In the genomic region with DNA sequence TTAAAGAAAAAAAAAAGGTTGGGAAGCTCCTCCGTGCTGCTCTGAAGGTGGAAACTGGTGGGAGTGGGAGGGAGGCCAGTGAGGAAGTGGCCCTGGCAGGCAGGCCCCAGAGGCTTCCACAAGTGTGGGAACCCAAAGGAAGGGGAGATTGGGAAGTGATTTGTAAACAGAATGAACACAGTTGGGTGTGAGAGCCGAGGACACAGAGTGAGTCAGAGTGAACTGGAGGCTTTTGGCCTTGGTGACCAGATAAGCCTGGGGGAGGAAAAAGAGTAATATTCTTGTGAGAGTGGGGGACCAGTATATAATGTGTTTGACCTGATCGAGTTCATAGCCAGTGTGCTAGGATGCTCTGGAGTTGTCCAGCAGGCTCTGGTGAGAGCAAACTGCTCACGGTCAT, we compare ENCODE assay signal across 15 cellular contexts. TPM values are rescaled to one million over a fixed set of nuclear protein-coding genes. Genes with fewer than 3 reads are reported as not detected.
A peak's percentile ranks its signal among the peaks of the same experiment; 100 is the strongest.
DNase-seq lines count a peak whose midpoint lies in the region; ATAC-seq, FAIRE-seq and TF ChIP-seq lines count a peak whose summit lies in the region.
"Had no signal": no experiment of that assay in that cellular context is flagged by ENCODE, and none has a peak within 500 bp of the region (broad histone marks: within the 10 kb centered on the region; RNA-seq: fewer than 3 reads in every experiment).

No MANE protein-coding gene starts in this region.

- H3K4me3 Mint-ChIP-seq in activated CD4-positive, alpha-beta T cell treated with anti-CD3 and anti-CD28 coated beads, Interleukin-2, amount 10 ng/mL, durations not matched to agents 24 days and 14 days: no peak overlapping the region
- H3K4me3 Mint-ChIP-seq: GM23338 had no signal

- H3K4me2 ChIP-seq in PC-3 (ENCODE audit: low read length) (no peak overlapping the region), endothelial cell of umbilical vein (ENCODE audit: insufficient read depth, low read length) (no peak overlapping the region)
- H3K4me2 ChIP-seq: GM23338 had no signal

- CTCF ChIA-PET in PC-3 (lab: Charles Lee): no interaction called here
- CTCF ChIA-PET in endothelial cell of umbilical vein (lab: Charles Lee): no interaction called here

- peaks cover 63% of the 10 kb centered on the region for H3K36me3 ChIP-seq in PC-3 (ENCODE audit: low read depth, low read length)
- H3K36me3 ChIP-seq in endothelial cell of umbilical vein (ENCODE audit: control insufficient read depth in 2 of 2, extremely low read depth in 1 of 2, insufficient read depth in 2 of 2, low read length in 2 of 2): peaks cover 30 to 35% of the 10 kb centered on the region in 2 experiments
- peaks cover 91% of the 10 kb centered on the region for H3K36me3 ChIP-seq in neutrophil

- no peaks in the 10 kb centered on the region for H3K9me3 Mint-ChIP-seq in activated CD4-positive, alpha-beta T cell treated with anti-CD3 and anti-CD28 coated beads, Interleukin-2, amount 10 ng/mL, durations not matched to agents 24 days and 14 days
- H3K9me3 Mint-ChIP-seq: GM23338 had no signal

- BruUV-seq in PC-3 (replicated peaks; lab: Mats Ljungman, UMichigan) (no TSS peak), endothelial cell of umbilical vein (replicated peaks; lab: Mats Ljungman, UMichigan) (no TSS peak)

- ATAC-seq in PC-3: peak; percentile 60
- no peak for ATAC-seq in HG02840 (IDR thresholded peaks at IDR 0.05; ENCODE audit: low FRiP score, unreplicated experiment)
- ATAC-seq: GM23338 had no signal

- H3K27me3 ChIP-seq in PC-3 (ENCODE audit: low read length) (no peaks in the 10 kb centered on the region), endothelial cell of umbilical vein (ENCODE audit: control insufficient read depth in 2 of 2, insufficient read depth in 2 of 2, low read length in 2 of 2) (no peaks in the 10 kb centered on the region), neutrophil (no peaks in the 10 kb centered on the region)
- H3K27me3 ChIP-seq: esophagus squamous epithelium had no signal

- 0 out of 2 replicates have a peak, but pooled peaks cover 6% of the 10 kb centered on the region for H3K4me1 ChIP-seq in PC-3 (ENCODE audit: insufficient read depth, low read length)
- H3K4me1 ChIP-seq in endothelial cell of umbilical vein (ENCODE audit: control insufficient read depth, extremely low read depth, insufficient read depth, low read length): peaks cover 6% of the 10 kb centered on the region
- no peaks in the 10 kb centered on the region for H3K4me1 ChIP-seq in neutrophil (ENCODE audit: control insufficient read depth in 1 of 2, insufficient read depth in 1 of 2, low read depth in 1 of 2, low read length in 1 of 2)

- no peaks in the 10 kb centered on the region for H3K9me1 ChIP-seq in endothelial cell of umbilical vein (replicated peaks; ENCODE audit: control insufficient read depth, extremely low read depth, insufficient read depth, low read length)

- H3K27me3 Mint-ChIP-seq in activated CD4-positive, alpha-beta T cell treated with anti-CD3 and anti-CD28 coated beads, Interleukin-2, amount 10 ng/mL, durations not matched to agents 24 days and 14 days: no peaks in the 10 kb centered on the region

- H3K27ac Mint-ChIP-seq in activated CD4-positive, alpha-beta T cell treated with anti-CD3 and anti-CD28 coated beads, Interleukin-2, amount 10 ng/mL, durations not matched to agents 24 days and 14 days: peak overlapping the region; percentile 62
- H3K27ac Mint-ChIP-seq: GM23338 had no signal

- H3F3A ChIP-seq in PC-3 (ENCODE audit: low read length, unreplicated experiment): peaks cover 5% of the 10 kb centered on the region

- H3K9me3 ChIP-seq in PC-3 (ENCODE audit: low read length) (no peaks in the 10 kb centered on the region), endothelial cell of umbilical vein (replicated peaks; ENCODE audit: control insufficient read depth, insufficient read depth, low read length) (no peaks in the 10 kb centered on the region), neutrophil (no peaks in the 10 kb centered on the region)
- H3K9me3 ChIP-seq: esophagus squamous epithelium had no signal

- TF ChIP-seq CTCF in PC-3 (conservative IDR thresholded peaks at IDR 0.05; ENCODE audit: low read depth, low read length): no peak
- TF ChIP-seq CTCF in endothelial cell of umbilical vein (IDR thresholded peaks at IDR 0.05; ENCODE audit: extremely low read depth in 1 of 2, insufficient read depth in 1 of 2, low read depth in 1 of 2, low read length in 2 of 2): no peak
- TF ChIP-seq CTCF in neutrophil (IDR thresholded peaks at IDR 0.05): no peak

- no peak overlapping the region for H2AFZ ChIP-seq in PC-3 (ENCODE audit: low read length)
- H2AFZ ChIP-seq in endothelial cell of umbilical vein (ENCODE audit: low read depth, low read length): no peak overlapping the region
- H2AFZ ChIP-seq: GM23338 had no signal

- H3K9ac ChIP-seq in PC-3 (ENCODE audit: low read length) (no peak overlapping the region), endothelial cell of umbilical vein (replicated peaks; ENCODE audit: extremely low read depth, insufficient read depth, low read length) (no peak overlapping the region)

- FAIRE-seq in endothelial cell of umbilical vein (lab: Jason Lieb, UNC): no peak
- FAIRE-seq: A204.1, urothelium cell line had no signal

- no peak for TF ChIP-seq POLR2A in endothelial cell of umbilical vein (IDR thresholded peaks at IDR 0.05; ENCODE audit: low read depth, low read length)

- no peak for DNase-seq in activated CD4-positive, alpha-beta T cell treated with anti-CD3 and anti-CD28 coated beads, Interleukin-2, amount 10 ng/mL, durations not matched to agents 24 days and 14 days
- no peak for DNase-seq in activated CD4-positive, alpha-beta T cell treated with anti-CD3 and anti-CD28 coated beads for 1 hour
- DNase-seq in PC-3 (no peak), endothelial cell of umbilical vein (ENCODE audit: low read depth, low spot score) (peak; percentile 37), DMS153 treated with DMSO at 0.1 percent for 48 hours (lab: John Stamatoyannopoulos, UW; ENCODE audit: unreplicated experiment) (no peak)
- no peak for DNase-seq in stimulated activated CD4-positive, alpha-beta T cell treated with anti-CD3 and anti-CD28 coated beads, Interleukin-1b, Interleukin-23, amount 100 ng/mL, for 48 hours
- DNase-seq: esophagus squamous epithelium, GDM1, NCI-H510A, SHP77 had no signal

- H3K4me3 ChIP-seq in PC-3 (ENCODE audit: low read length): no peak overlapping the region
- no peak overlapping the region for H3K4me3 ChIP-seq in endothelial cell of umbilical vein (replicated peaks in 1 of 3; ENCODE audit: insufficient read depth in 1 of 3, low read depth in 1 of 3, low read length in 3 of 3)
- H3K4me3 ChIP-seq in neutrophil (ENCODE audit: low read depth in 1 of 2, low read length in 1 of 2): no peak overlapping the region
- H3K4me3 ChIP-seq: esophagus squamous epithelium, GM23338 had no signal

- H3K9me2 ChIP-seq in PC-3 (replicated peaks; ENCODE audit: low read length): no peaks in the 10 kb centered on the region

- H3K36me3 Mint-ChIP-seq in activated CD4-positive, alpha-beta T cell treated with anti-CD3 and anti-CD28 coated beads, Interleukin-2, amount 10 ng/mL, durations not matched to agents 24 days and 14 days (ENCODE audit: low read depth): peaks cover 74% of the 10 kb centered on the region

- dilution Hi-C loops in endothelial cell of umbilical vein (cut with MboI; ENCODE audit: extremely low pct_ligation_motif_present, low sequenced_read_pairs): no loop called here

- intact Hi-C loops in activated CD4-positive, alpha-beta T cell treated with anti-CD3 and anti-CD28 coated beads, Interleukin-2, amount 10 ng/mL, durations not matched to agents 24 days and 14 days (cut with micrococcal nuclease): no loop called here
- intact Hi-C loops in PC-3 (cut with micrococcal nuclease): no loop called here
- intact Hi-C loops in endothelial cell of umbilical vein (cut with micrococcal nuclease): no loop called here

- H3K79me2 ChIP-seq in PC-3 (ENCODE audit: low read length): no peaks in the 10 kb centered on the region
- H3K79me2 ChIP-seq in endothelial cell of umbilical vein (ENCODE audit: control insufficient read depth, insufficient read depth, low read length): no peaks in the 10 kb centered on the region

- peaks cover 3% of the 10 kb centered on the region for H3K4me1 Mint-ChIP-seq in activated CD4-positive, alpha-beta T cell treated with anti-CD3 and anti-CD28 coated beads, Interleukin-2, amount 10 ng/mL, durations not matched to agents 24 days and 14 days

- H4K20me1 ChIP-seq in PC-3 (ENCODE audit: low read length): no peaks in the 10 kb centered on the region
- H4K20me1 ChIP-seq in endothelial cell of umbilical vein (replicated peaks; ENCODE audit: control insufficient read depth, extremely low read depth, insufficient read depth, low read length): no peaks in the 10 kb centered on the region

- H3K27ac ChIP-seq in PC-3 (ENCODE audit: low read length): peak overlapping the region; percentile 21; the same call in 1 of the 2 replicates
- H3K27ac ChIP-seq in endothelial cell of umbilical vein (ENCODE audit: insufficient read depth, low read depth, low read length): no peak overlapping the region
- H3K27ac ChIP-seq in neutrophil: peak overlapping the region; percentile 47
- H3K27ac ChIP-seq: esophagus squamous epithelium had no signal

- POLR2A ChIA-PET in PC-3 (lab: Charles Lee; ENCODE audit: unreplicated experiment): no interaction called here
- POLR2A ChIA-PET in endothelial cell of umbilical vein (lab: Charles Lee): interaction anchor here (0.6 kb wide), 1 partner anchor 82 kb away, joined by 6 read pairs; no protein-coding TSS in a partner anchor

RNA-seq across cellular contexts. Expression of a gene that starts 23.0 kb away (rescaled TPM):
- total RNA-seq in activated CD4-positive, alpha-beta T cell treated with anti-CD3 and anti-CD28 coated beads, Interleukin-2, amount 10 ng/mL, durations not matched to agents 24 days and 14 days: 23.2 and 28.2 TPM in 2 replicates
- total RNA-seq in PC-3 (2014; rRNA removed): 41.6 and 45.8 TPM in 2 replicates
- 26.4 and 27.3 TPM in 2 replicates for total RNA-seq in endothelial cell of umbilical vein
- polyA plus RNA-seq in endothelial cell of umbilical vein: 28.0 and 29.9 TPM in 2 replicates
- 35.5 and 37.0 TPM in 2 replicates for polyA plus RNA-seq in endothelial cell of umbilical vein (2011; cell fraction: cytosol; rRNA removed)
- polyA plus RNA-seq in endothelial cell of umbilical vein (2011; cell fraction: nucleus; rRNA removed): 25.4 and 28.4 TPM in 2 replicates
- polyA plus RNA-seq in endothelial cell of umbilical vein (2012): 22.3 and 29.0 TPM in 2 replicates
- 37.8 and 45.9 TPM in 2 replicates for polyA minus RNA-seq in endothelial cell of umbilical vein
- 16.9 TPM for polyA minus RNA-seq in endothelial cell of umbilical vein (2011; cell fraction: cytosol; rRNA and poly(A)+ RNA removed)
- polyA minus RNA-seq in endothelial cell of umbilical vein (2011; cell fraction: nucleus; rRNA and poly(A)+ RNA removed): 13.3 and 15.5 TPM in 2 replicates

RNA-seq across cellular contexts. Expression of a gene that starts 34.6 kb away (rescaled TPM):
- not detected in 2 replicates for total RNA-seq in activated CD4-positive, alpha-beta T cell treated with anti-CD3 and anti-CD28 coated beads, Interleukin-2, amount 10 ng/mL, durations not matched to agents 24 days and 14 days
- total RNA-seq in PC-3 (2014; rRNA removed): 6.6 and 7.9 TPM in 2 replicates
- total RNA-seq in endothelial cell of umbilical vein: not detected in 2 replicates
- not detected in 2 replicates for polyA plus RNA-seq in endothelial cell of umbilical vein
- not detected in 2 replicates for polyA plus RNA-seq in endothelial cell of umbilical vein (2011; cell fraction: cytosol; rRNA removed)
- not detected in 2 replicates for polyA plus RNA-seq in endothelial cell of umbilical vein (2011; cell fraction: nucleus; rRNA removed)
- not detected in 2 replicates for polyA plus RNA-seq in endothelial cell of umbilical vein (2012)
- polyA minus RNA-seq in endothelial cell of umbilical vein: not detected in 2 replicates
- polyA minus RNA-seq in endothelial cell of umbilical vein (2011; cell fraction: cytosol; rRNA and poly(A)+ RNA removed): not detected
- not detected in 2 replicates for polyA minus RNA-seq in endothelial cell of umbilical vein (2011; cell fraction: nucleus; rRNA and poly(A)+ RNA removed)
- total RNA-seq: GM23338 had no signal
